Comparison of ENCODE assay signal across 16 cellular contexts in the genomic region with DNA sequence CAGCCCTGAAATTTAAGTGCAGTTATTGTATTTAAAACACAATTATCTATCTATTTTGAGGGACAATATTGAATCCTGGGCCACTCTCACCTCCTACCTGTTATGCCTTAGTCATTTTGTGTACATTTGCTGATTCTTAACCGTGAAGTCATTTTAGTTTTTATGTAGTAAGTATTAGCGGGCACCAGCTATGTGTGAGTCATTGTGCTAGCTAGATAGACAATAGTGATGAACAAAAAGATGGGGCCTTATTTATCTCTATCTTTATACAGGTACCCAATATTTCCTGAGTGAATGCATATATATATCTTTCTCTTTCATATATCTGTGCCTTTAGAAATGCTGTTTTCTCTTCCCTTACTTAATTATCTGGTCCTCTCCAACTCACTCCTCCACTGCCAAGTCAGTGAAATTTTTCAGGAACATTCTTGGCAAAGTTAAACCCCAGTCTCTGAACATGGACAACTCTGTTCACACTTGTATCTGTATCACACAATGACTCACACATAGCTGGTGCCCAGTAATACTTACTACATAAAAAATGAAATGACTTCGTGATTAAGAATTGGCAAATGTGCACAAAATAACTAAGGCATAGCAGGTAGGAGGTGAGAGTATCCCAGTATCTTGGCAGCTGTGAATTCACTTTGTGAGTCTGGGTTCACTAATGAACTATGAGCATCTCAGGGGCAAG.
DNase-seq lines count a peak whose midpoint lies in the region; ATAC-seq and TF ChIP-seq lines count a peak whose summit lies in the region.
"Had no signal": no experiment of that assay in that cellular context is flagged by ENCODE, and none has a peak within 500 bp of the region (broad histone marks: within the 10 kb centered on the region; RNA-seq: fewer than 3 reads in every experiment).

No MANE protein-coding gene starts in this region.

- H3K27ac ChIP-seq in IMR-90 (ENCODE audit: insufficient read depth, low read length) (no peak overlapping the region), mammary epithelial cell (ENCODE audit: insufficient read depth, low read depth, low read length) (no peak overlapping the region)
- H3K27ac ChIP-seq: upper lobe of left lung had no signal

- TF ChIP-seq CTCF in AG10803 (conservative IDR thresholded peaks at IDR 0.05; ENCODE audit: low read length) (no peak), IMR-90 (conservative IDR thresholded peaks at IDR 0.05; ENCODE audit: low read depth, low read length) (no peak), mammary epithelial cell (conservative IDR thresholded peaks at IDR 0.05 in 1 of 2, IDR thresholded peaks at IDR 0.05 in 1 of 2; ENCODE audit: extremely low read depth in 1 of 2, insufficient read depth in 1 of 2, low read depth in 1 of 2, low read length in 2 of 2) (no peak)

- no peak overlapping the region for H4K5ac ChIP-seq in IMR-90 (ENCODE audit: low read depth, low read length)

- H2AFZ ChIP-seq in IMR-90 (replicated peaks; ENCODE audit: low read length, poor library complexity) (no peak overlapping the region), mammary epithelial cell (ENCODE audit: low read depth, low read length) (no peak overlapping the region)

- H3K18ac ChIP-seq in IMR-90 (ENCODE audit: low read depth, low read length), result no peak overlapping the region

- H2AK9ac ChIP-seq in IMR-90 (replicated peaks; ENCODE audit: low read depth, low read length, poor library complexity), result no peak overlapping the region

- no peak overlapping the region for H3K14ac ChIP-seq in IMR-90 (replicated peaks; ENCODE audit: low read depth, low read length)

- H2BK20ac ChIP-seq in IMR-90 (ENCODE audit: low read depth, low read length), result no peak overlapping the region

- peak; percentile 74 for DNase-seq in AG10803 (ENCODE audit: low read depth)
- peak; percentile 30 for DNase-seq in IMR-90
- DNase-seq in mammary epithelial cell, result peak; percentile 70
- peak; percentile 39 for DNase-seq in inferior parietal cortex (ENCODE audit: extremely low spot score)
- no peak for DNase-seq in HK-2 (ENCODE audit: unreplicated experiment)
- DNase-seq: activated CD4-positive, alpha-beta T cell treated with anti-CD3 and anti-CD28 coated beads for 4 hours; activated gamma-delta T cell; cortex of kidney; NCI-H187 treated with DMSO at 0.1 percent for 48 hours; NCI-H524 treated with DMSO at 0.1 percent for 48 hours; stimulated activated naive CD4-positive, alpha-beta T cell; T1000; upper lobe of left lung had no signal

- H3K9me1 ChIP-seq in IMR-90 (ENCODE audit: insufficient read depth, low read length), result no peaks in the 10 kb centered on the region

- no peak overlapping the region for H2BK120ac ChIP-seq in IMR-90 (ENCODE audit: low read depth, low read length)

- H3K4me1 ChIP-seq in IMR-90 (ENCODE audit: control insufficient read depth, insufficient read depth, low read length) (no peaks in the 10 kb centered on the region), mammary epithelial cell (ENCODE audit: insufficient read depth, low read length) (peaks cover 18% of the 10 kb centered on the region)
- H3K4me1 ChIP-seq: upper lobe of left lung had no signal

- H3K9ac ChIP-seq in IMR-90 (ENCODE audit: low read depth, low read length) (no peak overlapping the region), mammary epithelial cell (ENCODE audit: insufficient read depth, low read length) (no peak overlapping the region)

- H4K91ac ChIP-seq in IMR-90 (ENCODE audit: insufficient read depth, low read depth, low read length), result no peak overlapping the region

- no peaks in the 10 kb centered on the region for H3K79me1 ChIP-seq in IMR-90 (ENCODE audit: low read depth in 1 of 2, low read length in 2 of 2)

- peak; percentile 53 for ATAC-seq in IMR-90 (ENCODE audit: low read depth)
- ATAC-seq in HG02981 (IDR thresholded peaks at IDR 0.05; ENCODE audit: unreplicated experiment), result no peak
- no peak for ATAC-seq in HG03135 (IDR thresholded peaks at IDR 0.05; ENCODE audit: unreplicated experiment)
- no peak for ATAC-seq in HG02870 (IDR thresholded peaks at IDR 0.05; ENCODE audit: unreplicated experiment)

- no peaks in the 10 kb centered on the region for H3K79me2 ChIP-seq in mammary epithelial cell (ENCODE audit: insufficient read depth, low read length)

- POLR2A ChIA-PET in IMR-90 (lab: Charles Lee; ENCODE audit: unreplicated experiment), result no interaction called here

- TF ChIP-seq POLR2A in IMR-90 (IDR thresholded peaks at IDR 0.05; ENCODE audit: low read depth, low read length), result no peak

- H3K4ac ChIP-seq in IMR-90 (ENCODE audit: low read depth, low read length), result no peak overlapping the region

- no peak overlapping the region; the same call in 2 of the 3 replicates for H2BK15ac ChIP-seq in IMR-90 (ENCODE audit: low read depth, low read length)

- H3K9me3 ChIP-seq in IMR-90 (ENCODE audit: control insufficient read depth, insufficient read depth, low read length), result no peaks in the 10 kb centered on the region
- H3K9me3 ChIP-seq in mammary epithelial cell (replicated peaks; ENCODE audit: insufficient read depth, low read length), result no peaks in the 10 kb centered on the region
- H3K9me3 ChIP-seq: upper lobe of left lung had no signal

- H3K4me2 ChIP-seq in IMR-90 (ENCODE audit: low read depth, low read length) (no peak overlapping the region), mammary epithelial cell (ENCODE audit: insufficient read depth, low read depth, low read length) (peak overlapping the region; percentile 28)

- dilution Hi-C loops in IMR-90 (cut with HindIII; ENCODE audit: low sequenced_read_pairs, unreplicated experiment), result no loop called here
- dilution Hi-C loops in mammary epithelial cell (cut with HindIII; ENCODE audit: low sequenced_read_pairs), result no loop called here

- no peak overlapping the region for H2BK5ac ChIP-seq in IMR-90 (ENCODE audit: low read depth, low read length, poor library complexity, severe bottlenecking)

- no peak overlapping the region for H3K56ac ChIP-seq in IMR-90 (ENCODE audit: extremely low read depth, insufficient read depth, low read length)

- no peak overlapping the region for H4K8ac ChIP-seq in IMR-90 (ENCODE audit: low read depth in 2 of 2, low read length in 2 of 2)

- H3K27me3 ChIP-seq in IMR-90 (ENCODE audit: control insufficient read depth, insufficient read depth, low read length), result no peaks in the 10 kb centered on the region
- no peaks in the 10 kb centered on the region for H3K27me3 ChIP-seq in mammary epithelial cell (ENCODE audit: insufficient read depth, low read length)
- H3K27me3 ChIP-seq: upper lobe of left lung had no signal

- no peak for TF ChIP-seq RAD21 in IMR-90 (IDR thresholded peaks at IDR 0.05; ENCODE audit: low read length)

- H3K4me3 ChIP-seq in AG10803 (ENCODE audit: low read length) (no peak overlapping the region), IMR-90 (ENCODE audit: insufficient read depth, low read depth, low read length) (no peak overlapping the region), mammary epithelial cell (replicated peaks in 1 of 3; ENCODE audit: insufficient read depth in 1 of 3, low read depth in 2 of 3, low read length in 3 of 3) (no peak overlapping the region)
- H3K4me3 ChIP-seq: upper lobe of left lung had no signal

- H3K23ac ChIP-seq in IMR-90 (ENCODE audit: low read depth, low read length), result no peak overlapping the region

- in situ Hi-C loops in IMR-90 (cut with MboI; ENCODE audit: low sequenced_read_pairs) (no loop called here), mammary epithelial cell (cut with MboI; ENCODE audit: low sequenced_read_pairs in 2 of 2) (no loop called here)

- H4K20me1 ChIP-seq in IMR-90 (ENCODE audit: insufficient read depth, low read length), result no peaks in the 10 kb centered on the region
- H4K20me1 ChIP-seq in mammary epithelial cell (ENCODE audit: insufficient read depth, low read length), result no peaks in the 10 kb centered on the region

- CTCF ChIA-PET in IMR-90 (lab: Yijun Ruan, JAX) (no interaction called here), mammary epithelial cell (lab: Charles Lee; ENCODE audit: low non-redundant PET) (no interaction called here)

- no peak overlapping the region for H2AK5ac ChIP-seq in IMR-90 (ENCODE audit: low read depth, low read length)

- intact Hi-C loops in IMR-90 (cut with micrococcal nuclease), result no loop called here
- intact Hi-C loops in mammary epithelial cell (cut with micrococcal nuclease), result no loop called here

- no CpG with 5 or more reads among the region's 3 CpGs for WGBS in IMR-90 (ENCODE audit: extremely low coverage in 2 of 2, insufficient read length in 1 of 2), 2 experiments
- WGBS in mammary epithelial cell (ENCODE audit: low coverage, missing lambda C conversion rate), result 0% methylated on average over 3 of the region's 3 CpGs

- H3K36me3 ChIP-seq in IMR-90 (ENCODE audit: control insufficient read depth, insufficient read depth, low read length) (no peaks in the 10 kb centered on the region), mammary epithelial cell (ENCODE audit: insufficient read depth, low read length) (no peaks in the 10 kb centered on the region)
- H3K36me3 ChIP-seq: upper lobe of left lung had no signal

- BruUV-seq in IMR-90 (replicated peaks; lab: Mats Ljungman, UMichigan), result no TSS peak
- BruUV-seq in mammary epithelial cell (replicated peaks; lab: Mats Ljungman, UMichigan), result no TSS peak

TF ChIP-seq in IMR-90, 13 proteins besides CTCF, POLR2A, EP300 and RAD21 (continues in another document):
- TF ChIP-seq FOS (IDR thresholded peaks at IDR 0.05; ENCODE audit: low read depth, low read length) (no peak), RFX5 (IDR thresholded peaks at IDR 0.05; ENCODE audit: low read depth, low read length) (no peak), ELK1 (IDR thresholded peaks at IDR 0.05; ENCODE audit: borderline replicate concordance, low read depth, low read length) (no peak), CEBPB (IDR thresholded peaks at IDR 0.05; ENCODE audit: low read depth, low read length) (no peak), BHLHE40 (IDR thresholded peaks at IDR 0.05; ENCODE audit: low read depth, low read length) (no peak), SMC3 (IDR thresholded peaks at IDR 0.05; ENCODE audit: low read depth, low read length) (no peak)
- TF ChIP-seq, protein P1, sequence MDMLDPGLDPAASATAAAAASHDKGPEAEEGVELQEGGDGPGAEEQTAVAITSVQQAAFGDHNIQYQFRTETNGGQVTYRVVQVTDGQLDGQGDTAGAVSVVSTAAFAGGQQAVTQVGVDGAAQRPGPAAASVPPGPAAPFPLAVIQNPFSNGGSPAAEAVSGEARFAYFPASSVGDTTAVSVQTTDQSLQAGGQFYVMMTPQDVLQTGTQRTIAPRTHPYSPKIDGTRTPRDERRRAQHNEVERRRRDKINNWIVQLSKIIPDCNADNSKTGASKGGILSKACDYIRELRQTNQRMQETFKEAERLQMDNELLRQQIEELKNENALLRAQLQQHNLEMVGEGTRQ (IDR thresholded peaks at IDR 0.05; ENCODE audit: low read depth, low read length), result no peak
